Comparison of ENCODE assay signal across 21 cellular contexts in genomic region chr1:39438002-39438401, GRCh38. TPM values are rescaled to one million over a fixed set of nuclear protein-coding genes. Genes with fewer than 3 reads are reported as not detected.
A peak's percentile ranks its signal among the peaks of the same experiment; 100 is the strongest.
DNase-seq lines count a peak whose midpoint lies in the region; ATAC-seq and TF ChIP-seq lines count a peak whose summit lies in the region.
"Had no signal": no experiment of that assay in that cellular context is flagged by ENCODE, and none has a peak within 500 bp of the region (broad histone marks: within the 10 kb centered on the region; RNA-seq: fewer than 3 reads in every experiment).

No MANE protein-coding gene starts in this region.

- no peaks in the 10 kb centered on the region for H3K79me2 ChIP-seq in OCI-LY7 (ENCODE audit: insufficient read depth, low read depth, low read length)

- H3K36me3 Mint-ChIP-seq in HFFc6 (ENCODE audit: low read depth), result peaks cover 60% of the 10 kb centered on the region
- peaks cover 97% of the 10 kb centered on the region for H3K36me3 Mint-ChIP-seq in activated T-helper 17 cell treated with anti-CD3 and anti-CD28 coated beads, Interleukin-2, amount 50 U/mL, for 72 hours (ENCODE audit: low read depth)
- H3K36me3 Mint-ChIP-seq in effector memory CD8-positive, alpha-beta T cell (ENCODE audit: insufficient read depth), result peaks cover 88% of the 10 kb centered on the region
- H3K36me3 Mint-ChIP-seq in stimulated activated effector memory CD8-positive, alpha-beta T cell treated with anti-CD3 and anti-CD28 coated beads, Interleukin-12 subunit alpha, Interleukin-12 subunit beta, amount 100 ng/mL, for 72 hours, result peaks cover 100% of the 10 kb centered on the region

- no peaks in the 10 kb centered on the region for H3K9me3 Mint-ChIP-seq in HFFc6
- no peaks in the 10 kb centered on the region for H3K9me3 Mint-ChIP-seq in activated T-helper 17 cell treated with anti-CD3 and anti-CD28 coated beads, Interleukin-2, amount 50 U/mL, for 72 hours
- H3K9me3 Mint-ChIP-seq in effector memory CD8-positive, alpha-beta T cell, result no peaks in the 10 kb centered on the region
- no peaks in the 10 kb centered on the region for H3K9me3 Mint-ChIP-seq in stimulated activated effector memory CD8-positive, alpha-beta T cell treated with anti-CD3 and anti-CD28 coated beads, Interleukin-12 subunit alpha, Interleukin-12 subunit beta, amount 100 ng/mL, for 72 hours

- peaks cover 10% of the 10 kb centered on the region for H3K4me1 Mint-ChIP-seq in HFFc6 (ENCODE audit: low read depth)
- no peaks in the 10 kb centered on the region for H3K4me1 Mint-ChIP-seq in activated T-helper 17 cell treated with anti-CD3 and anti-CD28 coated beads, Interleukin-2, amount 50 U/mL, for 72 hours
- H3K4me1 Mint-ChIP-seq in effector memory CD8-positive, alpha-beta T cell (ENCODE audit: low read depth in 2 of 2), result peaks cover 0 to 7% of the 10 kb centered on the region in 2 donors
- no peaks in the 10 kb centered on the region for H3K4me1 Mint-ChIP-seq in stimulated activated effector memory CD8-positive, alpha-beta T cell treated with anti-CD3 and anti-CD28 coated beads, Interleukin-12 subunit alpha, Interleukin-12 subunit beta, amount 100 ng/mL, for 72 hours

- H3K9me3 ChIP-seq in lower lobe of right lung, result no peaks in the 10 kb centered on the region
- H3K9me3 ChIP-seq in OCI-LY7 (ENCODE audit: low read length), result no peaks in the 10 kb centered on the region

- no peaks in the 10 kb centered on the region for H3K27me3 ChIP-seq in lower lobe of right lung (ENCODE audit: low read depth)

- TF ChIP-seq CTCF in HFFc6 (IDR thresholded peaks at IDR 0.05) (no peak), lower lobe of right lung (IDR thresholded peaks at IDR 0.05) (no peak), OCI-LY7 (conservative IDR thresholded peaks at IDR 0.05; ENCODE audit: low read length) (no peak)

- no peak for DNase-seq in HFFc6
- no peak for DNase-seq in effector memory CD8-positive, alpha-beta T cell
- DNase-seq in stimulated activated effector memory CD8-positive, alpha-beta T cell treated with anti-CD3 and anti-CD28 coated beads, Interleukin-12 subunit alpha, Interleukin-12 subunit beta, amount 100 ng/mL, for 72 hours (ENCODE audit: low spot score in 2 of 2), result no peak
- DNase-seq in lower lobe of right lung, result no peak
- DNase-seq in OCI-LY7 (ENCODE audit: low spot score), result no peak
- DNase-seq: AML-193, DMS153, GDM1, H7, KBM-7, NCI-H1694 treated with DMSO at 0.1 percent for 48 hours, NCI-H510A, NCI-H748 treated with DMSO at 0.1 percent for 48 hours, OCI-M1, SHP77 treated with DMSO at 0.1 percent for 48 hours had no signal

- H3K4me3 Mint-ChIP-seq in HFFc6, result no peak overlapping the region
- H3K4me3 Mint-ChIP-seq in activated T-helper 17 cell treated with anti-CD3 and anti-CD28 coated beads, Interleukin-2, amount 50 U/mL, for 72 hours, result no peak overlapping the region
- no peak overlapping the region for H3K4me3 Mint-ChIP-seq in effector memory CD8-positive, alpha-beta T cell
- no peak overlapping the region for H3K4me3 Mint-ChIP-seq in stimulated activated effector memory CD8-positive, alpha-beta T cell treated with anti-CD3 and anti-CD28 coated beads, Interleukin-12 subunit alpha, Interleukin-12 subunit beta, amount 100 ng/mL, for 72 hours

- peaks cover 14% of the 10 kb centered on the region; the same call in 1 of the 2 replicates for H3K27me3 Mint-ChIP-seq in HFFc6 (ENCODE audit: insufficient read depth)
- no peaks in the 10 kb centered on the region for H3K27me3 Mint-ChIP-seq in activated T-helper 17 cell treated with anti-CD3 and anti-CD28 coated beads, Interleukin-2, amount 50 U/mL, for 72 hours
- H3K27me3 Mint-ChIP-seq in effector memory CD8-positive, alpha-beta T cell, result no peaks in the 10 kb centered on the region

- POLR2A ChIA-PET in OCI-LY7 (lab: Charles Lee), result no interaction called here

- H3K4me3 ChIP-seq in lower lobe of right lung (no peak overlapping the region), OCI-LY7 (ENCODE audit: low read depth, low read length, poor library complexity, severe bottlenecking) (no peak overlapping the region)

- H2AFZ ChIP-seq in OCI-LY7 (ENCODE audit: low read length), result no peak overlapping the region

- H3K9me2 ChIP-seq in OCI-LY7 (ENCODE audit: insufficient read depth, low read length), result no peaks in the 10 kb centered on the region

- BruUV-seq in OCI-LY7 (replicated peaks; lab: Mats Ljungman, UMichigan), result no TSS peak

- H4K20me1 ChIP-seq in OCI-LY7 (ENCODE audit: insufficient read depth, low read length), result no peaks in the 10 kb centered on the region

- intact Hi-C loops in lower lobe of right lung (cut with DNase I), result no loop called here
- intact Hi-C loops in OCI-LY7 (cut with micrococcal nuclease; ENCODE audit: unreplicated experiment), result no loop called here

- no peak overlapping the region for H3K27ac ChIP-seq in lower lobe of right lung
- no peak overlapping the region for H3K27ac ChIP-seq in OCI-LY7 (ENCODE audit: low read depth, low read length, poor library complexity, severe bottlenecking)
- H3K27ac ChIP-seq: C4-2B had no signal

- H3K27ac Mint-ChIP-seq in HFFc6, result peak overlapping the region; percentile 42; the same call in 1 of the 2 replicates
- H3K27ac Mint-ChIP-seq in activated T-helper 17 cell treated with anti-CD3 and anti-CD28 coated beads, Interleukin-2, amount 50 U/mL, for 72 hours, result peak overlapping the region; percentile 23
- H3K27ac Mint-ChIP-seq in effector memory CD8-positive, alpha-beta T cell, result peak overlapping the region; percentile 68 to 77
- peak overlapping the region; percentile 80 for H3K27ac Mint-ChIP-seq in stimulated activated effector memory CD8-positive, alpha-beta T cell treated with anti-CD3 and anti-CD28 coated beads, Interleukin-12 subunit alpha, Interleukin-12 subunit beta, amount 100 ng/mL, for 72 hours

- H3K36me3 ChIP-seq in lower lobe of right lung (peaks cover 99% of the 10 kb centered on the region), OCI-LY7 (ENCODE audit: insufficient read depth, low read length) (peaks cover 88% of the 10 kb centered on the region)

- H3K4me2 ChIP-seq in OCI-LY7 (ENCODE audit: low read length), result no peak overlapping the region

- CTCF ChIA-PET in OCI-LY7 (lab: Charles Lee; ENCODE audit: unreplicated experiment), result no interaction called here

- no peak for ATAC-seq in activated T-helper 17 cell treated with anti-CD3 and anti-CD28 coated beads, Interleukin-2, amount 50 U/mL, for 72 hours (replicated peaks)
- ATAC-seq in effector memory CD8-positive, alpha-beta T cell (replicated peaks), result no peak
- no peak for ATAC-seq in stimulated activated effector memory CD8-positive, alpha-beta T cell treated with anti-CD3 and anti-CD28 coated beads, Interleukin-12 subunit alpha, Interleukin-12 subunit beta, amount 100 ng/mL, for 72 hours
- ATAC-seq in lower lobe of right lung, result no peak
- ATAC-seq in HG02610 (IDR thresholded peaks at IDR 0.05; ENCODE audit: unreplicated experiment), result no peak
- ATAC-seq: HepG2 had no signal

- H3K4me1 ChIP-seq in lower lobe of right lung, result peaks cover 21% of the 10 kb centered on the region
- no peaks in the 10 kb centered on the region for H3K4me1 ChIP-seq in OCI-LY7 (ENCODE audit: insufficient read depth, low read length, poor library complexity, severe bottlenecking)

RNA-seq across cellular contexts. Expression of gene BMP8A, which starts 53.4 kb away (rescaled TPM):
- not detected for total RNA-seq in HFFc6 (2021; fragmentation: NEBNext Ultra II Directional; extraction: Animal tissue kit (Norgen Biotek cat#: 25700))
- under 1 TPM in 1 of 2 donors, not detected in 1; 0.30 TPM for total RNA-seq in activated T-helper 17 cell treated with anti-CD3 and anti-CD28 coated beads, Interleukin-2, amount 50 U/mL, for 72 hours
- total RNA-seq in lower lobe of right lung (not detected), OCI-LY7 (2022) (0.44 TPM in 1 of 2 replicates, not detected in the other)
- 0.32 and 0.64 TPM in 2 replicates for total RNA-seq in OCI-LY7 (2014; rRNA removed; shearing (Covaris generic))
- total RNA-seq: Daoy, HepG2, RPMI7951 had no signal

Comparison
In these comparisons a context has a peak if more than half of its experiments do, and no peak if none do; other contexts are left out.
1. H3K27ac Mint-ChIP-seq: peak in every context shown above with its lines; median percentile 80 in stimulated activated effector memory CD8-positive, alpha-beta T cell treated with anti-CD3 and anti-CD28 coated beads, Interleukin-12 subunit alpha, Interleukin-12 subunit beta, amount 100 ng/mL, for 72 hours; 72 in effector memory CD8-positive, alpha-beta T cell; 42 in HFFc6; 23 in activated T-helper 17 cell treated with anti-CD3 and anti-CD28 coated beads, Interleukin-2, amount 50 U/mL, for 72 hours.